17 cellular contexts compared by ENCODE assay signal in the genomic region with DNA sequence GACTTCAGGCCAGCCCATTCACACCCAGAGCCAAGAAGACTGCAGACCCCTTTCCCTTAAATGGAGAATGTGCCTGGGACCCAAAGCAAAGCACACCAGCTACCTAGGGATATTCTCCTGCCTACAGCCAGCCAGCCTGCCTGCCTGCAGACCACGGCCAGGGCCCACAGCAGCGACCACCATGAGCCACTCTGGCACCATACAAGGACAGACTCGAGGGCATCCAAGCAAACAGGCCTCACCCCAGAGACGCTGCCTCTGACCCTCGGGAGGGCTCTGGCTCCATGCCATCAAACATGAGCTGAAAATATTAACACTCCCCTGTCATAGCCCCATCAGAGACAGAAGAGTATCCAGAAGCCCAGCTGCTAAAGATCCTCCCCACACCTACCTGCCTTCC.
DNase-seq lines count a peak whose midpoint lies in the region; ATAC-seq and TF ChIP-seq lines count a peak whose summit lies in the region.
"Had no signal": no experiment of that assay in that cellular context is flagged by ENCODE, and none has a peak within 500 bp of the region (broad histone marks: within the 10 kb centered on the region; RNA-seq: fewer than 3 reads in every experiment).

No MANE protein-coding gene starts in this region.

- H2AK5ac ChIP-seq in trophoblast cell (ENCODE audit: low read length): no peak overlapping the region

- H3K27ac ChIP-seq in gastroesophageal sphincter (peak overlapping the region; percentile 87 to 98 (median 90)), trophoblast cell (ENCODE audit: low read depth, low read length) (no peak overlapping the region), uterus (peak overlapping the region; percentile 80 to 81)
- H3K27ac ChIP-seq: C4-2B, pancreas, PC-9 had no signal

- H3K79me2 ChIP-seq in trophoblast cell (ENCODE audit: control insufficient read depth, insufficient read depth, low read length, poor library complexity): no peaks in the 10 kb centered on the region

- no peak overlapping the region for H4K91ac ChIP-seq in trophoblast cell (ENCODE audit: low read depth, low read length)

- H2BK120ac ChIP-seq in trophoblast cell (ENCODE audit: insufficient read depth, low read length, poor library complexity): peak overlapping the region; percentile 20

- 0% methylated on average over 1 to 2 of the region's 5 CpGs for WGBS in gastroesophageal sphincter (ENCODE audit: low coverage in 1 of 2), 2 donors
- no CpG with 5 or more reads among the region's 5 CpGs for WGBS in trophoblast cell (ENCODE audit: extremely low coverage, insufficient coverage, insufficient read length)

- H3K27me3 ChIP-seq in gastroesophageal sphincter: no peaks in the 10 kb centered on the region
- no peaks in the 10 kb centered on the region for H3K27me3 ChIP-seq in trophoblast cell (ENCODE audit: insufficient read depth, low read length)
- H3K27me3 ChIP-seq in uterus: no peaks in the 10 kb centered on the region
- H3K27me3 ChIP-seq: pancreas had no signal

- ATAC-seq in left ventricle myocardium superior (no peak), Right ventricle myocardium inferior (no peak), gastroesophageal sphincter (no peak), HG03108 (IDR thresholded peaks at IDR 0.05; ENCODE audit: unreplicated experiment) (no peak), HG03432 (IDR thresholded peaks at IDR 0.05; ENCODE audit: unreplicated experiment) (no peak)
- ATAC-seq: pancreas had no signal

- TF ChIP-seq POLR2A in gastroesophageal sphincter (IDR thresholded peaks at IDR 0.05) (no peak), uterus (IDR thresholded peaks at IDR 0.05) (no peak)

- H3K9ac ChIP-seq in trophoblast cell (ENCODE audit: low read length): no peak overlapping the region

- H4K8ac ChIP-seq in trophoblast cell (ENCODE audit: low read depth, low read length): no peak overlapping the region

- no peak overlapping the region for H3K4me2 ChIP-seq in trophoblast cell (ENCODE audit: low read length)
- H3K4me2 ChIP-seq: PC-9 had no signal

- no peak overlapping the region for H3K14ac ChIP-seq in trophoblast cell (ENCODE audit: low read length)

- H3K9me3 ChIP-seq in gastroesophageal sphincter (no peaks in the 10 kb centered on the region), trophoblast cell (ENCODE audit: insufficient read depth, low read depth, low read length) (no peaks in the 10 kb centered on the region), uterus (no peaks in the 10 kb centered on the region)
- H3K9me3 ChIP-seq: pancreas had no signal

- no peak overlapping the region for H2BK5ac ChIP-seq in trophoblast cell (ENCODE audit: low read depth, low read length, poor library complexity)

- no peak overlapping the region for H3K23ac ChIP-seq in trophoblast cell (ENCODE audit: low read length)

- no peak for TF ChIP-seq EP300 in gastroesophageal sphincter (IDR thresholded peaks at IDR 0.05)

- H3K4me1 ChIP-seq in gastroesophageal sphincter (peaks cover 44 to 100% (median 66%) of the 10 kb centered on the region in 3 donors), trophoblast cell (ENCODE audit: control insufficient read depth in 1 of 2, insufficient read depth in 2 of 2, low read length in 2 of 2) (peaks cover 10 to 15% of the 10 kb centered on the region in 2 experiments), uterus (peaks cover 20 to 30% of the 10 kb centered on the region in 2 donors)

- no peaks in the 10 kb centered on the region for H3K36me3 ChIP-seq in gastroesophageal sphincter
- H3K36me3 ChIP-seq in trophoblast cell (ENCODE audit: control insufficient read depth in 1 of 2, insufficient read depth in 2 of 2, low read length in 2 of 2): no peaks in the 10 kb centered on the region
- H3K36me3 ChIP-seq in uterus: no peaks in the 10 kb centered on the region
- H3K36me3 ChIP-seq: pancreas had no signal

- no peak for TF ChIP-seq CTCF in gastroesophageal sphincter (IDR thresholded peaks at IDR 0.05)
- TF ChIP-seq CTCF in uterus (IDR thresholded peaks at IDR 0.05): no peak

- H3K18ac ChIP-seq in trophoblast cell (ENCODE audit: low read length): peak overlapping the region; percentile 41

- DNase-seq in left ventricle myocardium superior: peak; percentile 41
- DNase-seq in Right ventricle myocardium inferior (ENCODE audit: missing footprints): no peak
- DNase-seq in trophoblast cell: no peak
- DNase-seq in uterus: peak in 1 of 2 donors; percentile 35
- no peak for DNase-seq in T-helper 2 cell
- DNase-seq: activated CD4-positive, alpha-beta T cell treated with anti-CD3 and anti-CD28 coated beads, Interleukin-2, amount 10 ng/mL, durations not matched to agents 7 days and 5 days; activated naive CD4-positive, alpha-beta T cell treated with anti-CD3 and anti-CD28 coated beads, Interleukin-2, amount 10 ng/mL, durations not matched to agents 7 days and 5 days; KG1; NCI-H1048; NCI-H2107; NCI-H748 treated with DMSO at 0.1 percent for 48 hours; PC-9 had no signal

- no peak overlapping the region for H2BK12ac ChIP-seq in trophoblast cell (ENCODE audit: low read length)

- peak overlapping the region; percentile 2 for H4K12ac ChIP-seq in trophoblast cell (ENCODE audit: low read depth, low read length)

- H3K4ac ChIP-seq in trophoblast cell (ENCODE audit: low read depth, low read length): no peak overlapping the region

- H3K79me1 ChIP-seq in trophoblast cell (ENCODE audit: low read length): no peaks in the 10 kb centered on the region

- no peak overlapping the region for H3K4me3 ChIP-seq in gastroesophageal sphincter
- H3K4me3 ChIP-seq in trophoblast cell (ENCODE audit: low read depth, low read length): no peak overlapping the region
- H3K4me3 ChIP-seq in uterus: no peak overlapping the region
- H3K4me3 ChIP-seq: pancreas, PC-9 had no signal

- intact Hi-C loops in left ventricle myocardium superior (cut with micrococcal nuclease) (no loop called here), Right ventricle myocardium inferior (cut with DNase I) (loop anchor here (5.0 kb wide), 1 partner anchor 34 kb away; no protein-coding TSS in a partner anchor), uterus (cut with DNase I; ENCODE audit: low total_unique reads) (no loop called here)

- H2AFZ ChIP-seq in trophoblast cell (ENCODE audit: insufficient read depth, low read length, poor library complexity): no peak overlapping the region
- H2AFZ ChIP-seq: PC-9 had no signal
